In the genomic region with DNA sequence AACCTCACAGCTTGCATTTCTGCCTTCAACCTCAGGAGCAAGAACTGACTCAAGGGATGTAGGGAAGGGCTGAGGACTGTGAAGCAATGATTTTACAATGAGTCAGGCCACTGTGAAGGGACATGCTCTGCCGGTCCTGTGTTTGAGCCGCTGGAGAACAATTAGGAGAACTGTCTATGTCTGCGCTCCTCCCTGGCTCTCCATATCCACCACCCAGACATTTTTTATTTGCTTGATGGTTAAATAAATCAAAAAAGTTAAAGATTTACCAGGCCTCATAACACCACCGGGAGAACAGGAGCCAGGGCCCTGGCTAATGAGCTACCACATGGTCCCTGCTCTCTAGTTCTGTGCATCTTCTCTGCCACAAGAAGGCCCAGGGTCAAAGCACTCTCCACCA, we compare ENCODE assay signal across 15 cellular contexts. TPM values are rescaled to one million over a fixed set of nuclear protein-coding genes. Genes with fewer than 3 reads are reported as not detected.
DNase-seq lines count a peak whose midpoint lies in the region; ATAC-seq and TF ChIP-seq lines count a peak whose summit lies in the region.
"Had no signal": no experiment of that assay in that cellular context is flagged by ENCODE, and none has a peak within 500 bp of the region (broad histone marks: within the 10 kb centered on the region; RNA-seq: fewer than 3 reads in every experiment).

No MANE protein-coding gene starts in this region.

- no peak for TF ChIP-seq POLR2A in sigmoid colon (IDR thresholded peaks at IDR 0.05)

- DNase-seq in EH (ENCODE audit: low read depth) (peak; percentile 79), T-helper 17 cell (no peak), fibroblast of mammary gland (ENCODE audit: low read depth) (peak; percentile 86), sigmoid colon (peak; percentile 15)
- no peak for DNase-seq in activated CD8-positive, alpha-beta memory T cell treated with anti-CD3 and anti-CD28 coated beads, Interleukin-2, amount 50 U/mL, for 48 hours
- DNase-seq: activated B cell treated with CpG ODN at 0.5 μM for 24 hours; activated CD8-positive, alpha-beta memory T cell treated with anti-CD3 and anti-CD28 coated beads, Interleukin-2, amount 50 U/mL, for 4 hours; activated naive CD4-positive, alpha-beta T cell treated with anti-CD3 and anti-CD28 coated beads, Interleukin-2, amount 50 U/mL, for 16 hours; caudate nucleus; kidney; NCI-H187; NCI-H524 treated with DMSO at 0.1 percent for 48 hours; posterior cingulate gyrus had no signal

- 21 to 68% methylated on average over 4 of the region's 4 CpGs for WGBS in sigmoid colon, 2 donors

- ATAC-seq in T-helper 17 cell (no peak), HG03521 (IDR thresholded peaks at IDR 0.05; ENCODE audit: unreplicated experiment) (no peak), GM19023 (IDR thresholded peaks at IDR 0.05; ENCODE audit: unreplicated experiment) (no peak)

- no peaks in the 10 kb centered on the region for H3K27me3 Mint-ChIP-seq in T-helper 17 cell
- H3K27me3 Mint-ChIP-seq: activated B cell treated with CpG ODN at 0.5 μM for 24 hours had no signal

- H3K4me3 Mint-ChIP-seq in T-helper 17 cell: no peak overlapping the region
- H3K4me3 Mint-ChIP-seq: activated B cell treated with CpG ODN at 0.5 μM for 24 hours had no signal

- H3K4me3 ChIP-seq in fibroblast of mammary gland (ENCODE audit: control insufficient read depth, low read depth, low read length) (no peak overlapping the region), sigmoid colon (no peak overlapping the region)

- H3K36me3 ChIP-seq in sigmoid colon: peaks cover 0 to 26% (median 6%) of the 10 kb centered on the region in 4 donors

- peaks cover 0 to 53% (median 41%) of the 10 kb centered on the region in 4 donors for H3K4me1 ChIP-seq in sigmoid colon

- H3K27ac Mint-ChIP-seq in T-helper 17 cell: peak overlapping the region; percentile 32
- H3K27ac Mint-ChIP-seq: activated B cell treated with CpG ODN at 0.5 μM for 24 hours had no signal

- H3K9me3 ChIP-seq in T-helper 17 cell (ENCODE audit: control insufficient read depth, low read length, poor library complexity, severe bottlenecking): no peaks in the 10 kb centered on the region
- no peaks in the 10 kb centered on the region for H3K9me3 ChIP-seq in sigmoid colon

- no peak overlapping the region for H3K27ac ChIP-seq in sigmoid colon

- H3K36me3 Mint-ChIP-seq in T-helper 17 cell (ENCODE audit: low read depth): no peaks in the 10 kb centered on the region

- peaks cover 0 to under 1% (median 0%) of the 10 kb centered on the region in 3 donors for H3K27me3 ChIP-seq in sigmoid colon

- intact Hi-C loops in sigmoid colon (cut with DNase I): no loop called here

- TF ChIP-seq EP300 in sigmoid colon (IDR thresholded peaks at IDR 0.05): no peak

- no peaks in the 10 kb centered on the region for H3K4me1 Mint-ChIP-seq in T-helper 17 cell

- no peak for TF ChIP-seq CTCF in fibroblast of mammary gland (conservative IDR thresholded peaks at IDR 0.05; ENCODE audit: control insufficient read depth, insufficient read depth, low read depth, low read length)
- no peak for TF ChIP-seq CTCF in sigmoid colon (IDR thresholded peaks at IDR 0.05)

RNA-seq across cellular contexts. Expression of a gene that starts 29.6 kb away (rescaled TPM):
- total RNA-seq in T-helper 17 cell: 100 to 1,000 TPM; 162 to 181 TPM
- 10 to 100 TPM; 52.3 to 82.5 (median 63.0) TPM for total RNA-seq in sigmoid colon
- 100 to 1,000 TPM in 1 of 3 donors, 10 to 100 TPM in 2; 17.4 to 152 (median 20.1) TPM for polyA plus RNA-seq in sigmoid colon

RNA-seq across cellular contexts. Expression of a gene that starts 41.8 kb away (rescaled TPM):
- total RNA-seq in T-helper 17 cell: 10 to 100 TPM; 18.5 to 21.3 TPM
- 10 to 100 TPM; 16.3 to 20.9 (median 17.1) TPM for total RNA-seq in sigmoid colon
- 10 to 100 TPM; 12.0 to 40.6 (median 12.7) TPM for polyA plus RNA-seq in sigmoid colon

Comparison
In these comparisons a context has a peak if more than half of its experiments do, and no peak if none do; other contexts are left out.
1. DNase-seq: peak in EH (single experiment), fibroblast of mammary gland (single experiment) and sigmoid colon (single experiment); none in T-helper 17 cell (0 of 3) and activated CD8-positive, alpha-beta memory T cell treated with anti-CD3 and anti-CD28 coated beads, Interleukin-2, amount 50 U/mL, for 48 hours (single experiment).